ENCODE assay signal across 1 cellular context in genomic region chr1:30816211-30817082, GRCh38.
TF ChIP-seq lines count a peak whose summit lies in the region.

No MANE protein-coding gene starts in this region.

TF ChIP-seq in GM23338, 12 proteins besides CTCF, POLR2A, EP300 and RAD21 (continued from another document):
- TF ChIP-seq ZNF462 (CRISPR knock-in tag; IDR thresholded peaks at IDR 0.05) (no peak), ETS1 (IDR thresholded peaks at IDR 0.05) (no peak), NANOG (IDR thresholded peaks at IDR 0.05; ENCODE audit: borderline replicate concordance) (no peak), JUNB (IDR thresholded peaks at IDR 0.05; ENCODE audit: unreplicated experiment) (no peak)
